ENCODE assay signal across 14 cellular contexts in genomic region chr11:14179126-14179820, GRCh38.
DNase-seq lines count a peak whose midpoint lies in the region; ATAC-seq and TF ChIP-seq lines count a peak whose summit lies in the region.
"Had no signal": no experiment of that assay in that cellular context is flagged by ENCODE, and none has a peak within 500 bp of the region (broad histone marks: within the 10 kb centered on the region; RNA-seq: fewer than 3 reads in every experiment).

No MANE protein-coding gene starts in this region.

- no peak for DNase-seq in heart left ventricle
- DNase-seq in cardiac septum (ENCODE audit: low spot score), result no peak
- peak in 5 of 7 donors; percentile 13 to 56 (median 21) for DNase-seq in adrenal gland
- no peak for DNase-seq in kidney tubule cell (ENCODE audit: low spot score)
- DNase-seq in substantia nigra (lab: John Stamatoyannopoulos, UW), result no peak
- no peak for DNase-seq in thyroid gland
- DNase-seq: activated naive CD4-positive, alpha-beta T cell treated with anti-CD3 and anti-CD28 coated beads, Interleukin-2, amount 10 ng/mL, durations not matched to agents 7 days and 5 days; DMS153; NCI-H2029 treated with DMSO at 0.1 percent for 48 hours had no signal

- peak in 3 of 4 donors; percentile 45 to 77 (median 60) for ATAC-seq in heart left ventricle
- peak; percentile 80 for ATAC-seq in gastroesophageal sphincter
- no peak for ATAC-seq in GM18520 (IDR thresholded peaks at IDR 0.05; ENCODE audit: unreplicated experiment)
- ATAC-seq: esophagus mucosa, WTC11 had no signal

- TF ChIP-seq CTCF in heart left ventricle (IDR thresholded peaks at IDR 0.05) (no peak), adrenal gland (IDR thresholded peaks at IDR 0.05) (no peak), gastroesophageal sphincter (IDR thresholded peaks at IDR 0.05) (no peak), thyroid gland (IDR thresholded peaks at IDR 0.05) (no peak)

- no peaks in the 10 kb centered on the region for H3K36me3 ChIP-seq in heart left ventricle
- no peaks in the 10 kb centered on the region for H3K36me3 ChIP-seq in adrenal gland (replicated peaks in 1 of 2)
- H3K36me3 ChIP-seq in gastroesophageal sphincter, result no peaks in the 10 kb centered on the region
- no peaks in the 10 kb centered on the region for H3K36me3 ChIP-seq in thyroid gland

- H3K9me3 ChIP-seq in heart left ventricle (no peaks in the 10 kb centered on the region), adrenal gland (replicated peaks in 1 of 3) (no peaks in the 10 kb centered on the region), gastroesophageal sphincter (no peaks in the 10 kb centered on the region), thyroid gland (no peaks in the 10 kb centered on the region)

- H3K27me3 ChIP-seq in heart left ventricle (no peaks in the 10 kb centered on the region), adrenal gland (no peaks in the 10 kb centered on the region), gastroesophageal sphincter (no peaks in the 10 kb centered on the region), thyroid gland (no peaks in the 10 kb centered on the region)

- peaks cover 0 to 4% (median under 1%) of the 10 kb centered on the region in 12 donors for H3K4me1 ChIP-seq in heart left ventricle
- H3K4me1 ChIP-seq in adrenal gland (replicated peaks in 1 of 2), result peaks cover 2 to 5% of the 10 kb centered on the region in 2 donors
- H3K4me1 ChIP-seq in gastroesophageal sphincter, result no peaks in the 10 kb centered on the region
- H3K4me1 ChIP-seq in thyroid gland, result peaks cover 2 to 4% of the 10 kb centered on the region in 2 donors
- H3K4me1 ChIP-seq: parathyroid adenoma had no signal

- 76 to 87% (median 84%) methylated on average over 4 of the region's 4 CpGs for WGBS in heart left ventricle, 4 donors
- WGBS in adrenal gland, 4 donors, result 74 to 82% (median 76%) methylated on average over 4 of the region's 4 CpGs
- WGBS in gastroesophageal sphincter (ENCODE audit: low coverage in 1 of 2), 2 donors, result 72 to 81% methylated on average over 4 of the region's 4 CpGs
- WGBS in thyroid gland, 2 donors, result 70 to 81% methylated on average over 4 of the region's 4 CpGs

- H3K27ac ChIP-seq in heart left ventricle (no peak overlapping the region), adrenal gland (peak overlapping the region in 2 of 5 donors; percentile 38 to 53), gastroesophageal sphincter (no peak overlapping the region), substantia nigra (ENCODE audit: low read depth, low read length, poor library complexity, severe bottlenecking) (no peak overlapping the region), thyroid gland (no peak overlapping the region)
- H3K27ac ChIP-seq: parathyroid adenoma had no signal

- TF ChIP-seq EP300 in gastroesophageal sphincter (IDR thresholded peaks at IDR 0.05), result no peak

- intact Hi-C loops in heart left ventricle (cut with DNase I) (no loop called here), cardiac septum (cut with DNase I) (no loop called here), adrenal gland (cut with DNase I) (no loop called here), thyroid gland (cut with DNase I) (no loop called here)

- TF ChIP-seq POLR2A in heart left ventricle (IDR thresholded peaks at IDR 0.05) (no peak), adrenal gland (IDR thresholded peaks at IDR 0.05) (no peak), gastroesophageal sphincter (IDR thresholded peaks at IDR 0.05) (no peak), thyroid gland (IDR thresholded peaks at IDR 0.05) (no peak)

- H3K4me3 ChIP-seq in heart left ventricle, result no peak overlapping the region
- H3K4me3 ChIP-seq in adrenal gland, result no peak overlapping the region
- no peak overlapping the region for H3K4me3 ChIP-seq in gastroesophageal sphincter
- H3K4me3 ChIP-seq in thyroid gland (replicated peaks in 1 of 3), result no peak overlapping the region

Comparison
In these comparisons a context has a peak if more than half of its experiments do, and no peak if none do; other contexts are left out.
1. DNase-seq: peak in adrenal gland (5 of 7); none in heart left ventricle (0 of 5), cardiac septum (single experiment), kidney tubule cell (single experiment), substantia nigra (0 of 49) and thyroid gland (0 of 2).